2 cellular contexts compared by ENCODE assay signal in the genomic region with DNA sequence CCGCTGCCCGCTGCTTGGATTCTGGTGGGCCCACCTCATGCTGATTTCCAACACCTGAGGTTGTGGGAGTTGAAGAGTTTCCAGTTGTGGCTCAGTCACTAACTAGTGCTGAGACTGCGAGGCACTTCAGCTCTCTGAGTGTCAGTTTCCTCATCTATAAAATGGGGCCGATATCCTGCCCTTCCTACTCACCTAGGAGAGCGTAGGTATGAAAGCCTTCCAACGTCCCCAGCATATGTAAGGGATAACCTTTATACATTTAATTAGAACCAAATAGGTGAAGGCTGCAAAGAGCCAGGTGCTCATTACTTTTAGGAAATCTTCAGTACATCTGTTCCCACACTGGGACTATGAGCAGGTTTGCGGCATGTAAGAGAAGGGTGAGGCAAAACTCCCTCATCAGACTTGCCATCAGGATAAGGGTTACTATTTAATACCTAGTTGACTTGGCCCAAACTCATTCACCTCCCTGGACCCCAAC.
TF ChIP-seq lines count a peak whose summit lies in the region.

No MANE protein-coding gene starts in this region.

TF ChIP-seq in SK-N-SH, 30 proteins besides CTCF, POLR2A, EP300 and RAD21:
- TF ChIP-seq SIN3A (IDR thresholded peaks at IDR 0.05; ENCODE audit: borderline replicate concordance, low read depth, low read length) (no peak), EZH2phosphoT487 (IDR thresholded peaks at IDR 0.05; ENCODE audit: borderline replicate concordance, low read depth) (no peak), YY1 (IDR thresholded peaks at IDR 0.05; ENCODE audit: low read depth) (no peak)
- TF ChIP-seq, protein P1, sequence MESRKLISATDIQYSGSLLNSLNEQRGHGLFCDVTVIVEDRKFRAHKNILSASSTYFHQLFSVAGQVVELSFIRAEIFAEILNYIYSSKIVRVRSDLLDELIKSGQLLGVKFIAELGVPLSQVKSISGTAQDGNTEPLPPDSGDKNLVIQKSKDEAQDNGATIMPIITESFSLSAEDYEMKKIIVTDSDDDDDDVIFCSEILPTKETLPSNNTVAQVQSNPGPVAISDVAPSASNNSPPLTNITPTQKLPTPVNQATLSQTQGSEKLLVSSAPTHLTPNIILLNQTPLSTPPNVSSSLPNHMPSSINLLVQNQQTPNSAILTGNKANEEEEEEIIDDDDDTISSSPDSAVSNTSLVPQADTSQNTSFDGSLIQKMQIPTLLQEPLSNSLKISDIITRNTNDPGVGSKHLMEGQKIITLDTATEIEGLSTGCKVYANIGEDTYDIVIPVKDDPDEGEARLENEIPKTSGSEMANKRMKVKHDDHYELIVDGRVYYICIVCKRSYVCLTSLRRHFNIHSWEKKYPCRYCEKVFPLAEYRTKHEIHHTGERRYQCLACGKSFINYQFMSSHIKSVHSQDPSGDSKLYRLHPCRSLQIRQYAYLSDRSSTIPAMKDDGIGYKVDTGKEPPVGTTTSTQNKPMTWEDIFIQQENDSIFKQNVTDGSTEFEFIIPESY (IDR thresholded peaks at IDR 0.05; ENCODE audit: borderline replicate concordance, low read depth), result no peak
- TF ChIP-seq, protein P2, sequence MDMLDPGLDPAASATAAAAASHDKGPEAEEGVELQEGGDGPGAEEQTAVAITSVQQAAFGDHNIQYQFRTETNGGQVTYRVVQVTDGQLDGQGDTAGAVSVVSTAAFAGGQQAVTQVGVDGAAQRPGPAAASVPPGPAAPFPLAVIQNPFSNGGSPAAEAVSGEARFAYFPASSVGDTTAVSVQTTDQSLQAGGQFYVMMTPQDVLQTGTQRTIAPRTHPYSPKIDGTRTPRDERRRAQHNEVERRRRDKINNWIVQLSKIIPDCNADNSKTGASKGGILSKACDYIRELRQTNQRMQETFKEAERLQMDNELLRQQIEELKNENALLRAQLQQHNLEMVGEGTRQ (IDR thresholded peaks at IDR 0.05; ENCODE audit: borderline replicate concordance, low read depth, low read length), result no peak

TF ChIP-seq in SK-N-SH treated with all-trans-retinoic acid at 6 μM for 48 hours, 23 proteins besides CTCF, POLR2A, EP300 and RAD21:
- TF ChIP-seq, protein P3, sequence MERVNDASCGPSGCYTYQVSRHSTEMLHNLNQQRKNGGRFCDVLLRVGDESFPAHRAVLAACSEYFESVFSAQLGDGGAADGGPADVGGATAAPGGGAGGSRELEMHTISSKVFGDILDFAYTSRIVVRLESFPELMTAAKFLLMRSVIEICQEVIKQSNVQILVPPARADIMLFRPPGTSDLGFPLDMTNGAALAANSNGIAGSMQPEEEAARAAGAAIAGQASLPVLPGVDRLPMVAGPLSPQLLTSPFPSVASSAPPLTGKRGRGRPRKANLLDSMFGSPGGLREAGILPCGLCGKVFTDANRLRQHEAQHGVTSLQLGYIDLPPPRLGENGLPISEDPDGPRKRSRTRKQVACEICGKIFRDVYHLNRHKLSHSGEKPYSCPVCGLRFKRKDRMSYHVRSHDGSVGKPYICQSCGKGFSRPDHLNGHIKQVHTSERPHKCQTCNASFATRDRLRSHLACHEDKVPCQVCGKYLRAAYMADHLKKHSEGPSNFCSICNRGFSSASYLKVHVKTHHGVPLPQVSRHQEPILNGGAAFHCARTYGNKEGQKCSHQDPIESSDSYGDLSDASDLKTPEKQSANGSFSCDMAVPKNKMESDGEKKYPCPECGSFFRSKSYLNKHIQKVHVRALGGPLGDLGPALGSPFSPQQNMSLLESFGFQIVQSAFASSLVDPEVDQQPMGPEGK (CRISPR knock-in tag; IDR thresholded peaks at IDR 0.05; ENCODE audit: borderline replicate concordance), result no peak
- TF ChIP-seq ISL1 (CRISPR knock-in tag; IDR thresholded peaks at IDR 0.05), result no peak
- TF ChIP-seq, protein P4, sequence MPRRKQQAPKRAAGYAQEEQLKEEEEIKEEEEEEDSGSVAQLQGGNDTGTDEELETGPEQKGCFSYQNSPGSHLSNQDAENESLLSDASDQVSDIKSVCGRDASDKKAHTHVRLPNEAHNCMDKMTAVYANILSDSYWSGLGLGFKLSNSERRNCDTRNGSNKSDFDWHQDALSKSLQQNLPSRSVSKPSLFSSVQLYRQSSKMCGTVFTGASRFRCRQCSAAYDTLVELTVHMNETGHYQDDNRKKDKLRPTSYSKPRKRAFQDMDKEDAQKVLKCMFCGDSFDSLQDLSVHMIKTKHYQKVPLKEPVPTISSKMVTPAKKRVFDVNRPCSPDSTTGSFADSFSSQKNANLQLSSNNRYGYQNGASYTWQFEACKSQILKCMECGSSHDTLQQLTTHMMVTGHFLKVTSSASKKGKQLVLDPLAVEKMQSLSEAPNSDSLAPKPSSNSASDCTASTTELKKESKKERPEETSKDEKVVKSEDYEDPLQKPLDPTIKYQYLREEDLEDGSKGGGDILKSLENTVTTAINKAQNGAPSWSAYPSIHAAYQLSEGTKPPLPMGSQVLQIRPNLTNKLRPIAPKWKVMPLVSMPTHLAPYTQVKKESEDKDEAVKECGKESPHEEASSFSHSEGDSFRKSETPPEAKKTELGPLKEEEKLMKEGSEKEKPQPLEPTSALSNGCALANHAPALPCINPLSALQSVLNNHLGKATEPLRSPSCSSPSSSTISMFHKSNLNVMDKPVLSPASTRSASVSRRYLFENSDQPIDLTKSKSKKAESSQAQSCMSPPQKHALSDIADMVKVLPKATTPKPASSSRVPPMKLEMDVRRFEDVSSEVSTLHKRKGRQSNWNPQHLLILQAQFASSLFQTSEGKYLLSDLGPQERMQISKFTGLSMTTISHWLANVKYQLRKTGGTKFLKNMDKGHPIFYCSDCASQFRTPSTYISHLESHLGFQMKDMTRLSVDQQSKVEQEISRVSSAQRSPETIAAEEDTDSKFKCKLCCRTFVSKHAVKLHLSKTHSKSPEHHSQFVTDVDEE (CRISPR knock-in tag; IDR thresholded peaks at IDR 0.05), result no peak
- TF ChIP-seq ESRRG (CRISPR knock-in tag; IDR thresholded peaks at IDR 0.05), result no peak
- no peak for TF ChIP-seq ZNF565 (CRISPR knock-in tag; conservative IDR thresholded peaks at IDR 0.05; ENCODE audit: low read depth)
- no peak for TF ChIP-seq ARNTL (CRISPR knock-in tag; IDR thresholded peaks at IDR 0.05; ENCODE audit: borderline replicate concordance, low read depth)
- TF ChIP-seq ZFP3 (CRISPR knock-in tag; IDR thresholded peaks at IDR 0.05), result no peak
- no peak for TF ChIP-seq ZNF8 (CRISPR knock-in tag; IDR thresholded peaks at IDR 0.05)
- TF ChIP-seq CSDC2 (CRISPR knock-in tag; IDR thresholded peaks at IDR 0.05), result no peak
- no peak for TF ChIP-seq SNAI2 (CRISPR knock-in tag; IDR thresholded peaks at IDR 0.05)
- TF ChIP-seq, protein P5, sequence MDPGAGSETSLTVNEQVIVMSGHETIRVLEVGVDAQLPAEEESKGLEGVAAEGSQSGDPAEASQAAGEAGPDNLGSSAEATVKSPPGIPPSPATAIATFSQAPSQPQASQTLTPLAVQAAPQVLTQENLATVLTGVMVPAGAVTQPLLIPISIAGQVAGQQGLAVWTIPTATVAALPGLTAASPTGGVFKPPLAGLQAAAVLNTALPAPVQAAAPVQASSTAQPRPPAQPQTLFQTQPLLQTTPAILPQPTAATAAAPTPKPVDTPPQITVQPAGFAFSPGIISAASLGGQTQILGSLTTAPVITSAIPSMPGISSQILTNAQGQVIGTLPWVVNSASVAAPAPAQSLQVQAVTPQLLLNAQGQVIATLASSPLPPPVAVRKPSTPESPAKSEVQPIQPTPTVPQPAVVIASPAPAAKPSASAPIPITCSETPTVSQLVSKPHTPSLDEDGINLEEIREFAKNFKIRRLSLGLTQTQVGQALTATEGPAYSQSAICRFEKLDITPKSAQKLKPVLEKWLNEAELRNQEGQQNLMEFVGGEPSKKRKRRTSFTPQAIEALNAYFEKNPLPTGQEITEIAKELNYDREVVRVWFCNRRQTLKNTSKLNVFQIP (CRISPR knock-in tag; IDR thresholded peaks at IDR 0.05; ENCODE audit: borderline replicate concordance, low read depth), result no peak
- TF ChIP-seq GLIS3 (CRISPR knock-in tag; IDR thresholded peaks at IDR 0.05), result no peak
- TF ChIP-seq ZC3H10 (CRISPR knock-in tag; IDR thresholded peaks at IDR 0.05), result no peak
